In the genomic region with DNA sequence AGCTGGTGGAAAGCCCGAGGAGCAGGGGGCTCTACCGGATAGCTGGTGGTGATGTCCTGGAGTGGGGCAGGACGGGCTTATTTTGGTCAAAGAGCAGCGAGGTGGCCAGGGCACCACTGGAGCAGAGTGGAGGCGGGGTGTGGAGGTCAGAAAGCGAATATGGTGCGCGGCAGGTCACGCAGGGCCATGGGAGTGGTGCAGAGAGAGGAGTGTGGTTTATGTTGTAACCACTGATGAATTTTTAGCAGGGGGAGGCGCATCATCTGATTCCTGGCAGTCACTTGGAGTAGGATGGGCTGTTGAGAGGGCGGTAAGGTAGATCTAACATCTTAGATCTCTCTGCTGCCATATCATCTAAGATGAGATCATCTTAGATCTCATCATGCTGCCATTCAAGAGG, we compare ENCODE assay signal across 1 cellular context.
TF ChIP-seq lines count a peak whose summit lies in the region.

No MANE protein-coding gene starts in this region.

TF ChIP-seq in K562, 482 proteins besides CTCF, POLR2A, EP300 and RAD21 (continued from another document):
- TF ChIP-seq ZBTB40 (IDR thresholded peaks at IDR 0.05) (no peak), ZBTB40 (CRISPR knock-in tag; IDR thresholded peaks at IDR 0.05) (no peak), HNRNPUL1 (IDR thresholded peaks at IDR 0.05; ENCODE audit: low read length) (no peak), FOS (IDR thresholded peaks at IDR 0.05; ENCODE audit: extremely low read depth, insufficient read length) (no peak), SRSF3 (IDR thresholded peaks at IDR 0.05; ENCODE audit: insufficient read depth, low read length) (no peak), SRSF9 (IDR thresholded peaks at IDR 0.05; ENCODE audit: borderline replicate concordance, low read depth, low read length) (no peak), CSDE1 (IDR thresholded peaks at IDR 0.05) (no peak), RBM22 (IDR thresholded peaks at IDR 0.05; ENCODE audit: low read depth, low read length, poor library complexity, severe bottlenecking) (no peak), DPF2 (IDR thresholded peaks at IDR 0.05) (peak; percentile 44; the same call in 1 of the 2 replicates), MAFK (IDR thresholded peaks at IDR 0.05; ENCODE audit: low read length) (no peak), NR2C1 (IDR thresholded peaks at IDR 0.05) (no peak), NR2C1 (tag; IDR thresholded peaks at IDR 0.05) (peak; percentile 33), ZNF133 (CRISPR knock-in tag; IDR thresholded peaks at IDR 0.05) (no peak), HOXB6 (CRISPR knock-in tag; IDR thresholded peaks at IDR 0.05; ENCODE audit: borderline replicate concordance) (no peak), CHD4 (IDR thresholded peaks at IDR 0.05; ENCODE audit: insufficient read depth, insufficient replicate concordance, low read depth, low read length, poor library complexity, severe bottlenecking) (no peak), ZNF277 (CRISPR knock-in tag; IDR thresholded peaks at IDR 0.05; ENCODE audit: borderline replicate concordance) (no peak)
- TF ChIP-seq, protein P1, sequence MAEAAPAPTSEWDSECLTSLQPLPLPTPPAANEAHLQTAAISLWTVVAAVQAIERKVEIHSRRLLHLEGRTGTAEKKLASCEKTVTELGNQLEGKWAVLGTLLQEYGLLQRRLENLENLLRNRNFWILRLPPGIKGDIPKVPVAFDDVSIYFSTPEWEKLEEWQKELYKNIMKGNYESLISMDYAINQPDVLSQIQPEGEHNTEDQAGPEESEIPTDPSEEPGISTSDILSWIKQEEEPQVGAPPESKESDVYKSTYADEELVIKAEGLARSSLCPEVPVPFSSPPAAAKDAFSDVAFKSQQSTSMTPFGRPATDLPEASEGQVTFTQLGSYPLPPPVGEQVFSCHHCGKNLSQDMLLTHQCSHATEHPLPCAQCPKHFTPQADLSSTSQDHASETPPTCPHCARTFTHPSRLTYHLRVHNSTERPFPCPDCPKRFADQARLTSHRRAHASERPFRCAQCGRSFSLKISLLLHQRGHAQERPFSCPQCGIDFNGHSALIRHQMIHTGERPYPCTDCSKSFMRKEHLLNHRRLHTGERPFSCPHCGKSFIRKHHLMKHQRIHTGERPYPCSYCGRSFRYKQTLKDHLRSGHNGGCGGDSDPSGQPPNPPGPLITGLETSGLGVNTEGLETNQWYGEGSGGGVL (CRISPR knock-in tag; IDR thresholded peaks at IDR 0.05) = no peak
- TF ChIP-seq, protein P2, sequence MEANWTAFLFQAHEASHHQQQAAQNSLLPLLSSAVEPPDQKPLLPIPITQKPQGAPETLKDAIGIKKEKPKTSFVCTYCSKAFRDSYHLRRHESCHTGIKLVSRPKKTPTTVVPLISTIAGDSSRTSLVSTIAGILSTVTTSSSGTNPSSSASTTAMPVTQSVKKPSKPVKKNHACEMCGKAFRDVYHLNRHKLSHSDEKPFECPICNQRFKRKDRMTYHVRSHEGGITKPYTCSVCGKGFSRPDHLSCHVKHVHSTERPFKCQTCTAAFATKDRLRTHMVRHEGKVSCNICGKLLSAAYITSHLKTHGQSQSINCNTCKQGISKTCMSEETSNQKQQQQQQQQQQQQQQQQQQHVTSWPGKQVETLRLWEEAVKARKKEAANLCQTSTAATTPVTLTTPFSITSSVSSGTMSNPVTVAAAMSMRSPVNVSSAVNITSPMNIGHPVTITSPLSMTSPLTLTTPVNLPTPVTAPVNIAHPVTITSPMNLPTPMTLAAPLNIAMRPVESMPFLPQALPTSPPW (CRISPR knock-in tag; IDR thresholded peaks at IDR 0.05) = peak; percentile 30; the same call in 1 of the 2 replicates
- TF ChIP-seq, protein P3, sequence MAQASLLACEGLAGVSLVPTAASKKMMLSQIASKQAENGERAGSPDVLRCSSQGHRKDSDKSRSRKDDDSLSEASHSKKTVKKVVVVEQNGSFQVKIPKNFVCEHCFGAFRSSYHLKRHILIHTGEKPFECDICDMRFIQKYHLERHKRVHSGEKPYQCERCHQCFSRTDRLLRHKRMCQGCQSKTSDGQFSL (CRISPR knock-in tag; IDR thresholded peaks at IDR 0.05) = no peak
- TF ChIP-seq, protein P3 (tag; IDR thresholded peaks at IDR 0.05) = no peak
- TF ChIP-seq, protein P4, sequence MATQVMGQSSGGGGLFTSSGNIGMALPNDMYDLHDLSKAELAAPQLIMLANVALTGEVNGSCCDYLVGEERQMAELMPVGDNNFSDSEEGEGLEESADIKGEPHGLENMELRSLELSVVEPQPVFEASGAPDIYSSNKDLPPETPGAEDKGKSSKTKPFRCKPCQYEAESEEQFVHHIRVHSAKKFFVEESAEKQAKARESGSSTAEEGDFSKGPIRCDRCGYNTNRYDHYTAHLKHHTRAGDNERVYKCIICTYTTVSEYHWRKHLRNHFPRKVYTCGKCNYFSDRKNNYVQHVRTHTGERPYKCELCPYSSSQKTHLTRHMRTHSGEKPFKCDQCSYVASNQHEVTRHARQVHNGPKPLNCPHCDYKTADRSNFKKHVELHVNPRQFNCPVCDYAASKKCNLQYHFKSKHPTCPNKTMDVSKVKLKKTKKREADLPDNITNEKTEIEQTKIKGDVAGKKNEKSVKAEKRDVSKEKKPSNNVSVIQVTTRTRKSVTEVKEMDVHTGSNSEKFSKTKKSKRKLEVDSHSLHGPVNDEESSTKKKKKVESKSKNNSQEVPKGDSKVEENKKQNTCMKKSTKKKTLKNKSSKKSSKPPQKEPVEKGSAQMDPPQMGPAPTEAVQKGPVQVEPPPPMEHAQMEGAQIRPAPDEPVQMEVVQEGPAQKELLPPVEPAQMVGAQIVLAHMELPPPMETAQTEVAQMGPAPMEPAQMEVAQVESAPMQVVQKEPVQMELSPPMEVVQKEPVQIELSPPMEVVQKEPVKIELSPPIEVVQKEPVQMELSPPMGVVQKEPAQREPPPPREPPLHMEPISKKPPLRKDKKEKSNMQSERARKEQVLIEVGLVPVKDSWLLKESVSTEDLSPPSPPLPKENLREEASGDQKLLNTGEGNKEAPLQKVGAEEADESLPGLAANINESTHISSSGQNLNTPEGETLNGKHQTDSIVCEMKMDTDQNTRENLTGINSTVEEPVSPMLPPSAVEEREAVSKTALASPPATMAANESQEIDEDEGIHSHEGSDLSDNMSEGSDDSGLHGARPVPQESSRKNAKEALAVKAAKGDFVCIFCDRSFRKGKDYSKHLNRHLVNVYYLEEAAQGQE (CRISPR knock-in tag; IDR thresholded peaks at IDR 0.05; ENCODE audit: low read depth) = no peak
- TF ChIP-seq, protein P5, sequence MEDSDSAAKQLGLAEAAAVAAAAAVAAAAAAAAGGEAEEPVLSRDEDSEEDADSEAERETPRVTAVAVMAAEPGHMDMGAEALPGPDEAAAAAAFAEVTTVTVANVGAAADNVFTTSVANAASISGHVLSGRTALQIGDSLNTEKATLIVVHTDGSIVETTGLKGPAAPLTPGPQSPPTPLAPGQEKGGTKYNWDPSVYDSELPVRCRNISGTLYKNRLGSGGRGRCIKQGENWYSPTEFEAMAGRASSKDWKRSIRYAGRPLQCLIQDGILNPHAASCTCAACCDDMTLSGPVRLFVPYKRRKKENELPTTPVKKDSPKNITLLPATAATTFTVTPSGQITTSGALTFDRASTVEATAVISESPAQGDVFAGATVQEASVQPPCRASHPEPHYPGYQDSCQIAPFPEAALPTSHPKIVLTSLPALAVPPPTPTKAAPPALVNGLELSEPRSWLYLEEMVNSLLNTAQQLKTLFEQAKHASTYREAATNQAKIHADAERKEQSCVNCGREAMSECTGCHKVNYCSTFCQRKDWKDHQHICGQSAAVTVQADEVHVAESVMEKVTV (CRISPR knock-in tag; IDR thresholded peaks at IDR 0.05) = no peak
TF ChIP-seq in K562: peak in this region for 18.
